ENCODE assay signal across 13 cellular contexts in the genomic region with DNA sequence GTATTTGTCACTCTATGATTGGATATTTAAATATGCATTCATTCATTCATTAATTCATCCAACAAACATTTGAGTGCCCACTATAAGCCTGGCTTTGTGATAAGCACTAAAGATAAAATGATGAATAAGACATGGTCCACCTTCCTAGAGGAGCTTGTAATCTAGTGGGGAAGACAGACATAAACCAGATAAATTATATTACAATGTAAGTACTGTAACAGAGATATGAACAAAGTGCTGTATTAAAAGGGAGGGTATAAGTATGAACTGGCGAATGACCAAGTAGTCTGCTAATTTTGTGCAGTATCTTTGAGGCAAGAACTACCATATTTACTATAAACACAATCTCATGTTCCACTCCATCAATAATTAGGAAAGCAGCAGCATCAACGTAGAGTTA.
DNase-seq lines count a peak whose midpoint lies in the region; ATAC-seq and TF ChIP-seq lines count a peak whose summit lies in the region.
"Had no signal": no experiment of that assay in that cellular context is flagged by ENCODE, and none has a peak within 500 bp of the region (broad histone marks: within the 10 kb centered on the region; RNA-seq: fewer than 3 reads in every experiment).

No MANE protein-coding gene starts in this region.

- no peaks in the 10 kb centered on the region for H3K9me3 Mint-ChIP-seq in activated naive CD8-positive, alpha-beta T cell (ENCODE audit: low read depth)
- no peaks in the 10 kb centered on the region for H3K9me3 Mint-ChIP-seq in activated naive CD8-positive, alpha-beta T cell treated with anti-CD3 and anti-CD28 coated beads, Interleukin-2, amount 50 U/mL, for 24 hours
- H3K9me3 Mint-ChIP-seq in activated naive CD8-positive, alpha-beta T cell treated with anti-CD3 and anti-CD28 coated beads for 36 hours: no peaks in the 10 kb centered on the region
- H3K9me3 Mint-ChIP-seq: CD8-positive, alpha-beta memory T cell had no signal

- ATAC-seq in activated naive CD8-positive, alpha-beta T cell treated with anti-CD3 and anti-CD28 coated beads, Interleukin-2, amount 50 U/mL, for 24 hours: no peak
- ATAC-seq in upper lobe of right lung (no peak), GM19395 (IDR thresholded peaks at IDR 0.05; ENCODE audit: unreplicated experiment) (no peak)

- peaks cover 12% of the 10 kb centered on the region for H3K4me1 Mint-ChIP-seq in activated naive CD8-positive, alpha-beta T cell (ENCODE audit: low read depth)
- H3K4me1 Mint-ChIP-seq in activated naive CD8-positive, alpha-beta T cell treated with anti-CD3 and anti-CD28 coated beads, Interleukin-2, amount 50 U/mL, for 24 hours: peaks cover 13% of the 10 kb centered on the region
- H3K4me1 Mint-ChIP-seq in activated naive CD8-positive, alpha-beta T cell treated with anti-CD3 and anti-CD28 coated beads for 36 hours: peaks cover 10% of the 10 kb centered on the region
- H3K4me1 Mint-ChIP-seq: B cell had no signal

- CTCF ChIA-PET in SK-N-SH (lab: Yijun Ruan, JAX): no interaction called here

- no peaks in the 10 kb centered on the region for H3K27me3 Mint-ChIP-seq in activated naive CD8-positive, alpha-beta T cell
- H3K27me3 Mint-ChIP-seq in activated naive CD8-positive, alpha-beta T cell treated with anti-CD3 and anti-CD28 coated beads, Interleukin-2, amount 50 U/mL, for 24 hours: no peaks in the 10 kb centered on the region
- H3K27me3 Mint-ChIP-seq in activated naive CD8-positive, alpha-beta T cell treated with anti-CD3 and anti-CD28 coated beads for 36 hours: no peaks in the 10 kb centered on the region
- H3K27me3 Mint-ChIP-seq: B cell; CD8-positive, alpha-beta memory T cell had no signal

- H3K4me3 ChIP-seq in SK-N-SH (ENCODE audit: low read depth in 2 of 2, low read length in 1 of 2) (no peak overlapping the region), upper lobe of right lung (no peak overlapping the region)
- H3K4me3 ChIP-seq: BLaER1 treated with 17β-estradiol and CSF1 and Interleukin-3, amounts not matched to agents 10 nM and 100 nM; HAP-1 had no signal

- H4K20me1 ChIP-seq in SK-N-SH (ENCODE audit: insufficient read depth): no peaks in the 10 kb centered on the region
- H4K20me1 ChIP-seq: BLaER1 treated with 17β-estradiol and CSF1 and Interleukin-3, amounts not matched to agents 10 nM and 100 nM had no signal

- peaks cover 0 to 16% of the 10 kb centered on the region in 2 experiments; a peak in 2 of 4 replicates for H3K4me1 ChIP-seq in SK-N-SH (ENCODE audit: control insufficient read depth in 1 of 2, insufficient read depth in 2 of 2, low read depth in 1 of 2, low read length in 1 of 2)
- no peaks in the 10 kb centered on the region for H3K4me1 ChIP-seq in upper lobe of right lung
- H3K4me1 ChIP-seq: BLaER1 treated with 17β-estradiol and CSF1 and Interleukin-3, amounts not matched to agents 10 nM and 100 nM; Caco-2; HAP-1 had no signal

- H3K4me2 ChIP-seq in SK-N-SH: no peak overlapping the region
- H3K4me2 ChIP-seq: BLaER1 treated with 17β-estradiol and CSF1 and Interleukin-3, amounts not matched to agents 10 nM and 100 nM had no signal

- TF ChIP-seq EP300 in SK-N-SH (IDR thresholded peaks at IDR 0.05; ENCODE audit: borderline replicate concordance in 1 of 2, low read depth in 1 of 2, low read length in 1 of 2): peak in 1 of 2 experiments; percentile 62; a peak in 1 of 4 replicates

- no peak overlapping the region for H3K4me3 Mint-ChIP-seq in activated naive CD8-positive, alpha-beta T cell
- H3K4me3 Mint-ChIP-seq in activated naive CD8-positive, alpha-beta T cell treated with anti-CD3 and anti-CD28 coated beads, Interleukin-2, amount 50 U/mL, for 24 hours: no peak overlapping the region
- H3K4me3 Mint-ChIP-seq in activated naive CD8-positive, alpha-beta T cell treated with anti-CD3 and anti-CD28 coated beads for 36 hours: no peak overlapping the region
- H3K4me3 Mint-ChIP-seq: B cell; CD8-positive, alpha-beta memory T cell had no signal

- peak overlapping the region; percentile 8 for H3K27ac Mint-ChIP-seq in activated naive CD8-positive, alpha-beta T cell
- no peak overlapping the region for H3K27ac Mint-ChIP-seq in activated naive CD8-positive, alpha-beta T cell treated with anti-CD3 and anti-CD28 coated beads, Interleukin-2, amount 50 U/mL, for 24 hours
- H3K27ac Mint-ChIP-seq in activated naive CD8-positive, alpha-beta T cell treated with anti-CD3 and anti-CD28 coated beads for 36 hours: peak overlapping the region; percentile 34
- H3K27ac Mint-ChIP-seq: B cell had no signal

- H3K79me2 ChIP-seq in SK-N-SH (ENCODE audit: insufficient read depth): no peaks in the 10 kb centered on the region

- H3K36me3 ChIP-seq in SK-N-SH (replicated peaks in 1 of 2; ENCODE audit: control insufficient read depth in 1 of 2, insufficient read depth in 2 of 2, low read length in 1 of 2) (peaks cover 56 to 84% of the 10 kb centered on the region in 2 experiments), upper lobe of right lung (peaks cover 43% of the 10 kb centered on the region)

- H3F3A ChIP-seq in SK-N-SH (replicated peaks; ENCODE audit: insufficient read depth): peaks cover 20% of the 10 kb centered on the region

- H3K9ac ChIP-seq in SK-N-SH: no peak overlapping the region
- H3K9ac ChIP-seq: BLaER1 treated with 17β-estradiol and CSF1 and Interleukin-3, amounts not matched to agents 10 nM and 100 nM had no signal

- no peak for TF ChIP-seq RAD21 in SK-N-SH (IDR thresholded peaks at IDR 0.05; ENCODE audit: low read length)

- WGBS in SK-N-SH (ENCODE audit: low lambda C conversion rate): 78% methylated on average over 2 of the region's 2 CpGs

- H3K9me2 ChIP-seq in SK-N-SH: no peaks in the 10 kb centered on the region

- TF ChIP-seq CTCF in SK-N-SH (IDR thresholded peaks at IDR 0.05): no peak
- TF ChIP-seq CTCF in upper lobe of right lung (IDR thresholded peaks at IDR 0.05): no peak

- no peak overlapping the region for H2AFZ ChIP-seq in SK-N-SH (ENCODE audit: low read depth)

- DNase-seq in activated naive CD8-positive, alpha-beta T cell treated with anti-CD3 and anti-CD28 coated beads, Interleukin-2, amount 50 U/mL, for 24 hours: no peak
- peak; percentile 6 for DNase-seq in SK-N-SH
- no peak for DNase-seq in activated naive CD8-positive, alpha-beta T cell treated with anti-CD3 and anti-CD28 coated beads for 36 hours
- DNase-seq in upper lobe of right lung: no peak
- DNase-seq in inferior parietal cortex (ENCODE audit: extremely low spot score): no peak
- DNase-seq: Caco-2; CD8-positive, alpha-beta memory T cell had no signal

- H3K9me3 ChIP-seq in SK-N-SH: no peaks in the 10 kb centered on the region
- H3K9me3 ChIP-seq in upper lobe of right lung: no peaks in the 10 kb centered on the region
- H3K9me3 ChIP-seq: BLaER1 treated with 17β-estradiol and CSF1 and Interleukin-3, amounts not matched to agents 10 nM and 100 nM; Caco-2; HAP-1 had no signal

- intact Hi-C loops in upper lobe of right lung (cut with DNase I): no loop called here

- peaks cover 7% of the 10 kb centered on the region for H3K36me3 Mint-ChIP-seq in activated naive CD8-positive, alpha-beta T cell
- peaks cover 49% of the 10 kb centered on the region for H3K36me3 Mint-ChIP-seq in activated naive CD8-positive, alpha-beta T cell treated with anti-CD3 and anti-CD28 coated beads, Interleukin-2, amount 50 U/mL, for 24 hours (ENCODE audit: low read depth)
- H3K36me3 Mint-ChIP-seq in activated naive CD8-positive, alpha-beta T cell treated with anti-CD3 and anti-CD28 coated beads for 36 hours: peaks cover 10% of the 10 kb centered on the region

- H3K27me3 ChIP-seq in SK-N-SH (ENCODE audit: insufficient read depth) (no peaks in the 10 kb centered on the region), upper lobe of right lung (no peaks in the 10 kb centered on the region)
- H3K27me3 ChIP-seq: BLaER1 treated with 17β-estradiol and CSF1 and Interleukin-3, amounts not matched to agents 10 nM and 100 nM had no signal

- H3K27ac ChIP-seq in SK-N-SH (ENCODE audit: low read depth in 2 of 2, low read length in 1 of 2) (peak overlapping the region in 1 of 2 experiments; percentile 50; a peak in 1 of 4 replicates), upper lobe of right lung (no peak overlapping the region)
- H3K27ac ChIP-seq: BLaER1 treated with 17β-estradiol and CSF1 and Interleukin-3, amounts not matched to agents 10 nM and 100 nM; HL-60 had no signal

- POLR2A ChIA-PET in SK-N-SH (lab: Yijun Ruan, JAX): no interaction called here

TF ChIP-seq in SK-N-SH, 30 proteins besides CTCF, POLR2A, EP300 and RAD21:
- TF ChIP-seq RFX5 (IDR thresholded peaks at IDR 0.05; ENCODE audit: low read length) (no peak), NFIC (IDR thresholded peaks at IDR 0.05; ENCODE audit: borderline replicate concordance) (no peak), GATA2 (CRISPR knock-in tag; IDR thresholded peaks at IDR 0.05) (peak; percentile 58), GABPA (IDR thresholded peaks at IDR 0.05; ENCODE audit: low read depth) (no peak), TCF12 (IDR thresholded peaks at IDR 0.05) (peak; percentile 31; the same call in 1 of the 2 replicates), RCOR1 (IDR thresholded peaks at IDR 0.05; ENCODE audit: low read length) (0 out of 2 replicates have a peak, but pooled peaks have one; percentile 46), ELF1 (IDR thresholded peaks at IDR 0.05) (no peak), TEAD4 (IDR thresholded peaks at IDR 0.05; ENCODE audit: borderline replicate concordance, insufficient read depth) (peak; percentile 30; the same call in 1 of the 2 replicates), SIN3A (IDR thresholded peaks at IDR 0.05; ENCODE audit: borderline replicate concordance, low read depth, low read length) (no peak)
- TF ChIP-seq, protein P1, sequence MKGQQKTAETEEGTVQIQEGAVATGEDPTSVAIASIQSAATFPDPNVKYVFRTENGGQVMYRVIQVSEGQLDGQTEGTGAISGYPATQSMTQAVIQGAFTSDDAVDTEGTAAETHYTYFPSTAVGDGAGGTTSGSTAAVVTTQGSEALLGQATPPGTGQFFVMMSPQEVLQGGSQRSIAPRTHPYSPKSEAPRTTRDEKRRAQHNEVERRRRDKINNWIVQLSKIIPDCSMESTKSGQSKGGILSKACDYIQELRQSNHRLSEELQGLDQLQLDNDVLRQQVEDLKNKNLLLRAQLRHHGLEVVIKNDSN (IDR thresholded peaks at IDR 0.05; ENCODE audit: borderline replicate concordance, low read depth): no peak
- TF ChIP-seq, protein P2, sequence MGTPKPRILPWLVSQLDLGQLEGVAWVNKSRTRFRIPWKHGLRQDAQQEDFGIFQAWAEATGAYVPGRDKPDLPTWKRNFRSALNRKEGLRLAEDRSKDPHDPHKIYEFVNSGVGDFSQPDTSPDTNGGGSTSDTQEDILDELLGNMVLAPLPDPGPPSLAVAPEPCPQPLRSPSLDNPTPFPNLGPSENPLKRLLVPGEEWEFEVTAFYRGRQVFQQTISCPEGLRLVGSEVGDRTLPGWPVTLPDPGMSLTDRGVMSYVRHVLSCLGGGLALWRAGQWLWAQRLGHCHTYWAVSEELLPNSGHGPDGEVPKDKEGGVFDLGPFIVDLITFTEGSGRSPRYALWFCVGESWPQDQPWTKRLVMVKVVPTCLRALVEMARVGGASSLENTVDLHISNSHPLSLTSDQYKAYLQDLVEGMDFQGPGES (IDR thresholded peaks at IDR 0.05; ENCODE audit: low read depth, low read length): no peak
TF ChIP-seq in SK-N-SH: peak in this region for 4.
